ENCODE assay signal across 9 cellular contexts in the genomic region with DNA sequence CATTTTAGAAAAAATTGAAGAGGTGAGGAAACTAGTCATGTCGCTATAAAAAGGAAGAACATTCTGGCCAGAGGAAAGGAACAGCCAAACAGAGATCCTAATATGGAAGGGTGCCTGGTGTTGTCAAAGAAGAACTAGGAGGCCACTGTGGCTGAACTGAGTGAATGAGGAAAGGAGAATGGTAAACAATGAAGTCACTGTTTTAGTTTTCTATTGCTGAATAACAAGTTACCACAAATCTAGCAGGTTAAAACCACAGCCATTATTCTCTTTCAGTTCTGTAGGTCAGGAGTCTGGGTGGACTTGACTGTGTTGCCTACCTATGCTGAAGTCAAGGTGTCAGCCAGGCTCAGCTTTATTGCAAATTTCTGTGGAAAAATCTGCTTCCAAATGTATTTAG.
DNase-seq lines count a peak whose midpoint lies in the region; ATAC-seq and TF ChIP-seq lines count a peak whose summit lies in the region.
"Had no signal": no experiment of that assay in that cellular context is flagged by ENCODE, and none has a peak within 500 bp of the region (broad histone marks: within the 10 kb centered on the region; RNA-seq: fewer than 3 reads in every experiment).

No MANE protein-coding gene starts in this region.

- H2BK20ac ChIP-seq in H9 (ENCODE audit: low read depth, low read length, poor library complexity, severe bottlenecking), result no peak overlapping the region

- no peaks in the 10 kb centered on the region for H3K79me1 ChIP-seq in H9 (ENCODE audit: insufficient read depth, low read depth, low read length, poor library complexity, severe bottlenecking)

- no peak overlapping the region for H4K5ac ChIP-seq in H9 (ENCODE audit: insufficient read length, low read depth, low read length)

- peaks cover 45% of the 10 kb centered on the region for H3K4me1 ChIP-seq in OCI-LY3 (ENCODE audit: low read length)
- no peaks in the 10 kb centered on the region for H3K4me1 ChIP-seq in H9 (ENCODE audit: insufficient read depth, low read length)

- no peak overlapping the region for H3K4ac ChIP-seq in H9 (ENCODE audit: low read depth, low read length)

- ATAC-seq in GM19397 (IDR thresholded peaks at IDR 0.05; ENCODE audit: unreplicated experiment), result peak; percentile 68
- ATAC-seq in HG02885 (IDR thresholded peaks at IDR 0.05; ENCODE audit: poor library complexity, unreplicated experiment), result peak; percentile 86

- H3K9ac ChIP-seq in OCI-LY3 (ENCODE audit: low read length) (no peak overlapping the region), H9 (ENCODE audit: extremely low read depth, insufficient read length, low read length) (no peak overlapping the region)

- no peaks in the 10 kb centered on the region for H3K36me3 ChIP-seq in OCI-LY3 (replicated peaks; ENCODE audit: low read depth, low read length)
- H3K36me3 ChIP-seq: ovary had no signal

- no peaks in the 10 kb centered on the region for H3K23me2 ChIP-seq in H9 (ENCODE audit: insufficient read length, low read depth, low read length, poor library complexity, severe bottlenecking)

- no CpG with 5 or more reads among the region's 1 CpG for WGBS in H9 (ENCODE audit: extremely low coverage, insufficient read length, low lambda C conversion rate)

- no peak overlapping the region for H3K23ac ChIP-seq in H9 (ENCODE audit: insufficient read length, low read depth, low read length)

- no peak overlapping the region for H2AFZ ChIP-seq in OCI-LY3 (ENCODE audit: low read depth, low read length)
- no peak overlapping the region for H2AFZ ChIP-seq in H9 (ENCODE audit: low read length)

- H3K56ac ChIP-seq in H9 (ENCODE audit: insufficient read length, low read depth, low read length), result no peak overlapping the region

- H4K8ac ChIP-seq in H9 (replicated peaks; ENCODE audit: insufficient read length, low read depth, low read length), result no peak overlapping the region

- H3K27ac ChIP-seq in OCI-LY3 (ENCODE audit: low read length), result no peak overlapping the region
- H3K27ac ChIP-seq in H9 (ENCODE audit: insufficient read length, low read depth, low read length), result no peak overlapping the region
- H3K27ac ChIP-seq: ovary had no signal

- no peak overlapping the region for H3K4me3 ChIP-seq in OCI-LY3 (ENCODE audit: low read length)
- H3K4me3 ChIP-seq: ovary had no signal

- no peak overlapping the region for H3K4me3 Mint-ChIP-seq in H9

- no peak overlapping the region for H2BK12ac ChIP-seq in H9 (ENCODE audit: insufficient read length, low read depth, low read length)

- H3T11ph ChIP-seq in H9 (ENCODE audit: low read length), result no peak overlapping the region

- H3K9me3 ChIP-seq in OCI-LY3 (ENCODE audit: insufficient read depth, low read length) (no peaks in the 10 kb centered on the region), H9 (ENCODE audit: control insufficient read depth, low read depth, low read length) (no peaks in the 10 kb centered on the region)
- H3K9me3 ChIP-seq: ovary had no signal

- no peak overlapping the region for H2BK15ac ChIP-seq in H9 (ENCODE audit: low read depth, low read length)

- H3K27me3 Mint-ChIP-seq in H9 (ENCODE audit: low read depth), result peaks cover 2% of the 10 kb centered on the region; the same call in 1 of the 2 replicates

- no peaks in the 10 kb centered on the region for H4K20me1 ChIP-seq in OCI-LY3 (ENCODE audit: insufficient read depth, low read length)
- no peaks in the 10 kb centered on the region for H4K20me1 ChIP-seq in H9 (ENCODE audit: control insufficient read depth, insufficient read depth, insufficient read length)

- peak; percentile 35 for DNase-seq in Ammon's horn (ENCODE audit: low spot score)
- no peak for DNase-seq in activated CD4-positive, alpha-beta T cell treated with anti-CD3 and anti-CD28 coated beads for 48 hours
- no peak for DNase-seq in NCI-H748 treated with DMSO at 0.1 percent for 48 hours (lab: John Stamatoyannopoulos, UW)
- no peak for DNase-seq in activated naive CD4-positive, alpha-beta T cell treated with anti-CD3 and anti-CD28 coated beads, Interleukin-2, amount 50 U/mL, for 16 hours
- no peak for DNase-seq in H9
- DNase-seq: ovary had no signal

- H3K79me2 ChIP-seq in OCI-LY3 (ENCODE audit: low read length), result no peaks in the 10 kb centered on the region
- no peaks in the 10 kb centered on the region for H3K79me2 ChIP-seq in H9 (ENCODE audit: insufficient read depth, low read length)

- no peak overlapping the region for H4K91ac ChIP-seq in H9 (ENCODE audit: insufficient read length, low read depth, low read length)

- H2AK5ac ChIP-seq in H9 (ENCODE audit: insufficient read length, low read length), result no peak overlapping the region

- peaks cover 0 to 4% of the 10 kb centered on the region in 2 experiments; a peak in 1 of 4 replicates for H3K4me1 Mint-ChIP-seq in H9

- no peak overlapping the region for H2BK5ac ChIP-seq in H9 (ENCODE audit: insufficient read length, low read length)

- TF ChIP-seq CTCF in OCI-LY3 (IDR thresholded peaks at IDR 0.05; ENCODE audit: low read depth, low read length) (no peak), H9 (conservative IDR thresholded peaks at IDR 0.05) (no peak)

- no peak overlapping the region for H3K14ac ChIP-seq in H9 (ENCODE audit: insufficient read depth, low read length)

- H3K36me3 Mint-ChIP-seq in H9 (ENCODE audit: insufficient read depth in 1 of 3, low read depth in 3 of 3), result no peaks in the 10 kb centered on the region

- H3K27me3 ChIP-seq in OCI-LY3 (ENCODE audit: low read depth, low read length) (no peaks in the 10 kb centered on the region), H9 (ENCODE audit: insufficient read depth, low read length) (no peaks in the 10 kb centered on the region)
- H3K27me3 ChIP-seq: ovary had no signal

- no peak overlapping the region for H3K27ac Mint-ChIP-seq in H9

- H3K9me3 Mint-ChIP-seq in H9, result no peaks in the 10 kb centered on the region

- H3K4me2 ChIP-seq in OCI-LY3 (ENCODE audit: low read length), result peak overlapping the region; percentile 15
- H3K4me2 ChIP-seq in H9 (ENCODE audit: insufficient read depth, insufficient read length, low read length), result no peak overlapping the region

- no peak overlapping the region for H3K18ac ChIP-seq in H9 (ENCODE audit: insufficient read length, low read depth, low read length)

- no peak overlapping the region for H2BK120ac ChIP-seq in H9 (ENCODE audit: low read depth, low read length, poor library complexity, severe bottlenecking)
